ENCODE assay signal across 9 cellular contexts in genomic region chr16:17173134-17173729, GRCh38.
DNase-seq lines count a peak whose midpoint lies in the region; ATAC-seq and TF ChIP-seq lines count a peak whose summit lies in the region.
"Had no signal": no experiment of that assay in that cellular context is flagged by ENCODE, and none has a peak within 500 bp of the region (broad histone marks: within the 10 kb centered on the region; RNA-seq: fewer than 3 reads in every experiment).

No MANE protein-coding gene starts in this region.

- H3K36me3 Mint-ChIP-seq in natural killer cell: no peaks in the 10 kb centered on the region

- WGBS in esophagus squamous epithelium, 2 donors: 29 to 55% methylated on average over 11 to 12 of the region's 12 CpGs

- H3K27ac Mint-ChIP-seq in natural killer cell: peak overlapping the region in 1 of 2 donors; percentile 60

- no peaks in the 10 kb centered on the region for H3K27me3 Mint-ChIP-seq in natural killer cell (ENCODE audit: low read depth in 2 of 2)

- peaks cover 0 to 5% (median 0%) of the 10 kb centered on the region in 3 donors for H3K36me3 ChIP-seq in esophagus squamous epithelium

- TF ChIP-seq POLR2A in esophagus squamous epithelium (IDR thresholded peaks at IDR 0.05): no peak

- H3K9me3 Mint-ChIP-seq in natural killer cell: no peaks in the 10 kb centered on the region

- TF ChIP-seq CTCF in esophagus squamous epithelium (IDR thresholded peaks at IDR 0.05): no peak
- TF ChIP-seq CTCF in natural killer cell (IDR thresholded peaks at IDR 0.05): no peak

- no peak overlapping the region for H3K4me3 ChIP-seq in esophagus squamous epithelium
- H3K4me3 ChIP-seq: PC-9 had no signal

- ATAC-seq in natural killer cell: peak; percentile 34 to 86 (median 79)
- ATAC-seq in HG02623 (IDR thresholded peaks at IDR 0.05; ENCODE audit: unreplicated experiment): no peak
- no peak for ATAC-seq in GM21515 (IDR thresholded peaks at IDR 0.05; ENCODE audit: unreplicated experiment)
- ATAC-seq in HG03571 (IDR thresholded peaks at IDR 0.05; ENCODE audit: unreplicated experiment): no peak

- peak overlapping the region in 2 of 4 donors; percentile 25 to 31 for H3K27ac ChIP-seq in esophagus squamous epithelium
- H3K27ac ChIP-seq: PC-9 had no signal

- H3K4me1 ChIP-seq in esophagus squamous epithelium: peaks cover 10 to 58% (median 12%) of the 10 kb centered on the region in 3 donors

- peaks cover 26 to 30% of the 10 kb centered on the region in 2 donors for H3K4me1 Mint-ChIP-seq in natural killer cell

- no peaks in the 10 kb centered on the region for H3K9me3 ChIP-seq in esophagus squamous epithelium

- no peak overlapping the region for H3K4me3 Mint-ChIP-seq in natural killer cell

- DNase-seq in C1 segment of cervical spinal cord (lab: John Stamatoyannopoulos, UW) (peak in 9 of 14 donors; percentile 3 to 41 (median 21)), NOMO-1 treated with dmso at 0.1 percent for 144 hours (lab: John Stamatoyannopoulos, UW; ENCODE audit: unreplicated experiment) (peak; percentile 87), esophagus squamous epithelium (lab: John Stamatoyannopoulos, UW) (peak; percentile 5), natural killer cell (no peak)
- no peak for DNase-seq in activated naive CD4-positive, alpha-beta T cell treated with anti-CD3 and anti-CD28 coated beads, Interleukin-2, amount 50 U/mL, for 16 hours
- DNase-seq: PC-9 had no signal

- intact Hi-C loops in esophagus squamous epithelium (cut with DNase I): no loop called here
- intact Hi-C loops in natural killer cell (cut with micrococcal nuclease): no loop called here

- H3K27me3 ChIP-seq in esophagus squamous epithelium: no peaks in the 10 kb centered on the region

Comparison
In these comparisons a context has a peak if more than half of its experiments do, and no peak if none do; other contexts are left out.
1. DNase-seq: peak in C1 segment of cervical spinal cord (9 of 14), NOMO-1 treated with dmso at 0.1 percent for 144 hours (single experiment) and esophagus squamous epithelium (single experiment); none in natural killer cell (single experiment) and activated naive CD4-positive, alpha-beta T cell treated with anti-CD3 and anti-CD28 coated beads, Interleukin-2, amount 50 U/mL, for 16 hours (single experiment).
2. ATAC-seq: peak in natural killer cell (3 of 3); none in HG02623 (single experiment), GM21515 (single experiment) and HG03571 (single experiment).